In genomic region chr12:101089271-101089670, GRCh38 we compare ENCODE assay signal across 10 cellular contexts.
"Had no signal": no experiment of that assay in that cellular context is flagged by ENCODE, and none has a peak within 500 bp of the region (broad histone marks: within the 10 kb centered on the region; RNA-seq: fewer than 3 reads in every experiment).

No MANE protein-coding gene starts in this region.

- H3K4me1 ChIP-seq: HAP-1 had no signal

- H3K9me3 ChIP-seq: HAP-1 had no signal

- H3K36me3 ChIP-seq: HAP-1 had no signal

- ATAC-seq: HCT116, HepG2 had no signal

- H3K4me3 Mint-ChIP-seq: HFFc6, IgD-negative memory B cell had no signal

- H3K27ac ChIP-seq: HL-60, KMS-11 had no signal

- H3K36me3 Mint-ChIP-seq: IgD-negative memory B cell had no signal

- H3K9ac ChIP-seq: KMS-11 had no signal

- H3K4me2 ChIP-seq: KMS-11 had no signal

- H3K27ac Mint-ChIP-seq: HFFc6, IgD-negative memory B cell had no signal

- DNase-seq: GOT3, H7, HFFc6, KBM-7 had no signal

- H3K4me3 ChIP-seq: HAP-1 had no signal
